In genomic region chr1:193971595-193971994, GRCh38 we compare ENCODE assay signal across 17 cellular contexts.
DNase-seq lines count a peak whose midpoint lies in the region; ATAC-seq and TF ChIP-seq lines count a peak whose summit lies in the region.
"Had no signal": no experiment of that assay in that cellular context is flagged by ENCODE, and none has a peak within 500 bp of the region (broad histone marks: within the 10 kb centered on the region; RNA-seq: fewer than 3 reads in every experiment).

No MANE protein-coding gene starts in this region.

- H3K36me3 ChIP-seq in BJ (ENCODE audit: control insufficient read depth, insufficient read depth, low read length), result no peaks in the 10 kb centered on the region
- H3K36me3 ChIP-seq: BLaER1, Peyer's patch, uterus had no signal

- intact Hi-C loops in left ventricle myocardium superior (cut with micrococcal nuclease), result no loop called here

- H3K4me3 ChIP-seq in BJ (ENCODE audit: low read depth, low read length), result no peak overlapping the region
- H3K4me3 ChIP-seq: BLaER1, GM12878, Peyer's patch, uterus had no signal

- no peaks in the 10 kb centered on the region for H3K27me3 ChIP-seq in BJ (ENCODE audit: control insufficient read depth, insufficient read depth, low read length)
- H3K27me3 ChIP-seq: BLaER1, Peyer's patch, uterus had no signal

- peak; percentile 1 for DNase-seq in BJ (ENCODE audit: low read depth)
- peak; percentile 91 for DNase-seq in HT1080 (ENCODE audit: low read depth)
- peak; percentile 22 for DNase-seq in amniotic stem cell (lab: John Stamatoyannopoulos, UW)
- no peak for DNase-seq in left ventricle myocardium superior
- no peak for DNase-seq in iPS-NIHi11 (ENCODE audit: low spot score)
- no peak for DNase-seq in activated CD4-positive, alpha-beta T cell treated with anti-CD3 and anti-CD28 coated beads for 48 hours
- DNase-seq: activated naive CD4-positive, alpha-beta T cell treated with anti-CD3 and anti-CD28 coated beads for 36 hours; left cardiac atrium; NCI-H1694 treated with DMSO at 0.1 percent for 48 hours; NCI-H524; Peyer's patch; stimulated activated naive CD4-positive, alpha-beta T cell treated with Interleukin-2 at 50 U/mL for 16 hours; uterus had no signal

- POLR2A ChIA-PET in BJ (lab: Charles Lee), result no interaction called here

- no peak for TF ChIP-seq CTCF in BJ (IDR thresholded peaks at IDR 0.05; ENCODE audit: insufficient read depth, low read depth, low read length)

- ATAC-seq in left ventricle myocardium superior (peak; percentile 68), HG03565 (IDR thresholded peaks at IDR 0.05; ENCODE audit: unreplicated experiment) (no peak), HG02884 (IDR thresholded peaks at IDR 0.05; ENCODE audit: unreplicated experiment) (no peak)
- ATAC-seq: GM12878 had no signal

- CTCF ChIA-PET in BJ (lab: Yijun Ruan, JAX), result no interaction called here

Comparison
In these comparisons a context has a peak if more than half of its experiments do, and no peak if none do; other contexts are left out.
1. DNase-seq: peak in BJ (single experiment), HT1080 (single experiment) and amniotic stem cell (single experiment); none in left ventricle myocardium superior (single experiment), iPS-NIHi11 (single experiment) and activated CD4-positive, alpha-beta T cell treated with anti-CD3 and anti-CD28 coated beads for 48 hours (single experiment).